In genomic region chr7:99943641-99944507, GRCh38 we compare ENCODE assay signal across 16 cellular contexts. TPM values are rescaled to one million over a fixed set of nuclear protein-coding genes. Genes with fewer than 3 reads are reported as not detected.
DNase-seq lines count a peak whose midpoint lies in the region; ATAC-seq and TF ChIP-seq lines count a peak whose summit lies in the region.
"Had no signal": no experiment of that assay in that cellular context is flagged by ENCODE, and none has a peak within 500 bp of the region (broad histone marks: within the 10 kb centered on the region; RNA-seq: fewer than 3 reads in every experiment).

No MANE protein-coding gene starts in this region.

- H3K79me2 ChIP-seq in MM.1S (ENCODE audit: low read length) = no peaks in the 10 kb centered on the region

- H3K4me3 ChIP-seq in MM.1S (ENCODE audit: low read length) = peak overlapping the region; percentile 34; the same call in 1 of the 2 replicates
- H3K4me3 ChIP-seq: A549, ascending aorta, spleen had no signal

- intact Hi-C loops in activated T-helper 2 cell treated with anti-CD3 and anti-CD28 coated beads, Interferon-gamma antibody, Interleukin-2, Interleukin-4, amounts not matched to agents 10 μg/mL and 5 μg/mL and 100 μg/mL, durations not matched to agents 14 hours and 24 hours and 36 hours (cut with micrococcal nuclease) = no loop called here

- DNase-seq in NCI-H2171 treated with DMSO at 0.1 percent for 48 hours (lab: John Stamatoyannopoulos, UW) = peak; percentile 4
- DNase-seq in NCI-H2171 (lab: John Stamatoyannopoulos, UW) = no peak
- peak; percentile 38 for DNase-seq in MM.1S
- no peak for DNase-seq in activated T-helper 2 cell treated with anti-CD3 and anti-CD28 coated beads, Interferon-gamma antibody, Interleukin-2, Interleukin-4, amounts not matched to agents 10 μg/mL and 5 μg/mL and 100 μg/mL, durations not matched to agents 14 hours and 24 hours and 36 hours (ENCODE audit: low spot score)
- no peak for DNase-seq in mesothelial cell of epicardium (ENCODE audit: low spot score in 2 of 2, unreplicated experiment in 2 of 2)
- no peak for DNase-seq in HUDEP-2 (lab: John Stamatoyannopoulos, UW; ENCODE audit: unreplicated experiment in 76 of 76)
- DNase-seq: foreskin fibroblast, GDM1, MV-4-11, spleen had no signal

- peaks cover 3% of the 10 kb centered on the region; the same call in 1 of the 2 replicates for H3K4me1 ChIP-seq in MM.1S (ENCODE audit: low read length)
- H3K4me1 ChIP-seq: A549, ascending aorta, spleen had no signal

- H3K27me3 ChIP-seq in MM.1S (replicated peaks; ENCODE audit: insufficient read depth, low read length) = peaks cover 6% of the 10 kb centered on the region; the same call in 1 of the 2 replicates
- H3K27me3 ChIP-seq: ascending aorta had no signal

- no peaks in the 10 kb centered on the region for H3K9me3 ChIP-seq in MM.1S (replicated peaks; ENCODE audit: insufficient read depth, low read length)
- H3K9me3 ChIP-seq: ascending aorta had no signal

- H3K4me1 Mint-ChIP-seq in activated T-helper 2 cell treated with anti-CD3 and anti-CD28 coated beads, Interferon-gamma antibody, Interleukin-2, Interleukin-4, amounts not matched to agents 10 μg/mL and 5 μg/mL and 100 μg/mL, durations not matched to agents 14 hours and 24 hours and 36 hours (ENCODE audit: low read depth) = peaks cover 6% of the 10 kb centered on the region
- peaks cover 8% of the 10 kb centered on the region for H3K4me1 Mint-ChIP-seq in mesothelial cell of epicardium

- no peaks in the 10 kb centered on the region for H3K36me3 ChIP-seq in MM.1S (replicated peaks; ENCODE audit: insufficient read depth, low read length)
- H3K36me3 ChIP-seq: ascending aorta, spleen had no signal

- H3K27ac Mint-ChIP-seq in activated T-helper 2 cell treated with anti-CD3 and anti-CD28 coated beads, Interferon-gamma antibody, Interleukin-2, Interleukin-4, amounts not matched to agents 10 μg/mL and 5 μg/mL and 100 μg/mL, durations not matched to agents 14 hours and 24 hours and 36 hours = no peak overlapping the region
- H3K27ac Mint-ChIP-seq in mesothelial cell of epicardium = peak overlapping the region; percentile 28

- TF ChIP-seq CTCF in MM.1S (IDR thresholded peaks at IDR 0.05; ENCODE audit: low read length) (no peak), mesothelial cell of epicardium (IDR thresholded peaks at IDR 0.05; ENCODE audit: unreplicated experiment) (no peak)

- H3K9me3 Mint-ChIP-seq in activated T-helper 2 cell treated with anti-CD3 and anti-CD28 coated beads, Interferon-gamma antibody, Interleukin-2, Interleukin-4, amounts not matched to agents 10 μg/mL and 5 μg/mL and 100 μg/mL, durations not matched to agents 14 hours and 24 hours and 36 hours = peaks cover 5% of the 10 kb centered on the region
- peaks cover 21% of the 10 kb centered on the region for H3K9me3 Mint-ChIP-seq in mesothelial cell of epicardium

- peaks cover 12% of the 10 kb centered on the region for H3K27me3 Mint-ChIP-seq in activated T-helper 2 cell treated with anti-CD3 and anti-CD28 coated beads, Interferon-gamma antibody, Interleukin-2, Interleukin-4, amounts not matched to agents 10 μg/mL and 5 μg/mL and 100 μg/mL, durations not matched to agents 14 hours and 24 hours and 36 hours (ENCODE audit: low read depth)
- H3K27me3 Mint-ChIP-seq in mesothelial cell of epicardium (ENCODE audit: low read depth) = peaks cover 22% of the 10 kb centered on the region

- H3K9me2 ChIP-seq in MM.1S (replicated peaks; ENCODE audit: insufficient read depth, low read length) = no peaks in the 10 kb centered on the region

- peak overlapping the region; percentile 18 for H3K4me3 Mint-ChIP-seq in activated T-helper 2 cell treated with anti-CD3 and anti-CD28 coated beads, Interferon-gamma antibody, Interleukin-2, Interleukin-4, amounts not matched to agents 10 μg/mL and 5 μg/mL and 100 μg/mL, durations not matched to agents 14 hours and 24 hours and 36 hours (ENCODE audit: low read depth)
- no peak overlapping the region for H3K4me3 Mint-ChIP-seq in mesothelial cell of epicardium

- ATAC-seq in HG03159 (IDR thresholded peaks at IDR 0.05; ENCODE audit: unreplicated experiment) (no peak), HG03432 (IDR thresholded peaks at IDR 0.05; ENCODE audit: unreplicated experiment) (no peak)
- ATAC-seq: A549 had no signal

- no peaks in the 10 kb centered on the region for H4K20me1 ChIP-seq in MM.1S (ENCODE audit: insufficient read depth, low read length)

- no peak overlapping the region for H3K27ac ChIP-seq in MM.1S (ENCODE audit: low read length)
- H3K27ac ChIP-seq: A549, ascending aorta, spleen had no signal

- H3K4me2 ChIP-seq in MM.1S (ENCODE audit: low read depth, low read length) = peak overlapping the region; percentile 60; the same call in 1 of the 2 replicates
- H3K4me2 ChIP-seq: A549 had no signal

- no peaks in the 10 kb centered on the region for H3F3A ChIP-seq in MM.1S (ENCODE audit: insufficient read depth, low read length)

- peak overlapping the region; percentile 88 for H2AFZ ChIP-seq in MM.1S (ENCODE audit: low read length)

- no peak overlapping the region for H3K9ac ChIP-seq in MM.1S (ENCODE audit: low read length)

- H3K36me3 Mint-ChIP-seq in activated T-helper 2 cell treated with anti-CD3 and anti-CD28 coated beads, Interferon-gamma antibody, Interleukin-2, Interleukin-4, amounts not matched to agents 10 μg/mL and 5 μg/mL and 100 μg/mL, durations not matched to agents 14 hours and 24 hours and 36 hours (ENCODE audit: low read depth) = no peaks in the 10 kb centered on the region
- no peaks in the 10 kb centered on the region for H3K36me3 Mint-ChIP-seq in mesothelial cell of epicardium

RNA-seq across cellular contexts. Expression of gene GJC3, which starts 14.5 kb away (rescaled TPM):
- 0.21 TPM in 1 of 2 replicates, not detected in the other for total RNA-seq in activated T-helper 2 cell treated with anti-CD3 and anti-CD28 coated beads, Interferon-gamma antibody, Interleukin-2, Interleukin-4, amounts not matched to agents 10 μg/mL and 5 μg/mL and 100 μg/mL, durations not matched to agents 14 hours and 24 hours and 36 hours
- 0.27 to 0.54 TPM in 2 of 3 replicates, not detected in the other for total RNA-seq in mesothelial cell of epicardium
- total RNA-seq: ascending aorta, ureter had no signal

RNA-seq across cellular contexts. Expression of gene TRIM4, which starts 24.5 kb away (rescaled TPM):
- 21.8 and 23.2 TPM in 2 replicates for total RNA-seq in activated T-helper 2 cell treated with anti-CD3 and anti-CD28 coated beads, Interferon-gamma antibody, Interleukin-2, Interleukin-4, amounts not matched to agents 10 μg/mL and 5 μg/mL and 100 μg/mL, durations not matched to agents 14 hours and 24 hours and 36 hours
- total RNA-seq in mesothelial cell of epicardium = 13.1 to 14.1 TPM (median 13.6 TPM) in 3 replicates

RNA-seq across cellular contexts. Expression of gene AZGP1, which starts 32.0 kb away (rescaled TPM):
- not detected in 2 replicates for total RNA-seq in activated T-helper 2 cell treated with anti-CD3 and anti-CD28 coated beads, Interferon-gamma antibody, Interleukin-2, Interleukin-4, amounts not matched to agents 10 μg/mL and 5 μg/mL and 100 μg/mL, durations not matched to agents 14 hours and 24 hours and 36 hours
- 0.27 to 0.56 TPM in 2 of 3 replicates, not detected in the other for total RNA-seq in mesothelial cell of epicardium
- total RNA-seq: ascending aorta, dermis microvascular lymphatic vessel endothelial cell had no signal

Comparison
In these comparisons a context has a peak if more than half of its experiments do, and no peak if none do; other contexts are left out.
1. DNase-seq: peak in NCI-H2171 treated with DMSO at 0.1 percent for 48 hours (single experiment) and MM.1S (single experiment); none in NCI-H2171 (single experiment), activated T-helper 2 cell treated with anti-CD3 and anti-CD28 coated beads, Interferon-gamma antibody, Interleukin-2, Interleukin-4, amounts not matched to agents 10 μg/mL and 5 μg/mL and 100 μg/mL, durations not matched to agents 14 hours and 24 hours and 36 hours (single experiment), mesothelial cell of epicardium (0 of 2) and HUDEP-2 (0 of 76).